ENCODE assay signal across 17 cellular contexts in genomic region chr6:155038527-155038926, GRCh38. TPM values are rescaled to one million over a fixed set of nuclear protein-coding genes. Genes with fewer than 3 reads are reported as not detected.
DNase-seq lines count a peak whose midpoint lies in the region; ATAC-seq, FAIRE-seq and TF ChIP-seq lines count a peak whose summit lies in the region.
"Had no signal": no experiment of that assay in that cellular context is flagged by ENCODE, and none has a peak within 500 bp of the region (broad histone marks: within the 10 kb centered on the region; RNA-seq: fewer than 3 reads in every experiment).

No MANE protein-coding gene starts in this region.

- intact Hi-C loops in Right ventricle myocardium inferior (cut with DNase I): no loop called here

- H3K4me1 Mint-ChIP-seq in WTC11 (peaks cover 64% of the 10 kb centered on the region), glutamatergic neuron (ENCODE audit: low read depth, unreplicated experiment) (peaks cover 56% of the 10 kb centered on the region), mesothelial cell of epicardium (peaks cover 14% of the 10 kb centered on the region)
- H3K4me1 Mint-ChIP-seq: CD4-positive, alpha-beta memory T cell had no signal

- peak overlapping the region; percentile 76; the same call in 1 of the 2 replicates for H3K27ac Mint-ChIP-seq in WTC11
- peak overlapping the region; percentile 94 for H3K27ac Mint-ChIP-seq in glutamatergic neuron (ENCODE audit: unreplicated experiment)
- H3K27ac Mint-ChIP-seq in mesothelial cell of epicardium: no peak overlapping the region
- H3K27ac Mint-ChIP-seq: CD4-positive, alpha-beta memory T cell had no signal

- H3K4me3 Mint-ChIP-seq in WTC11 (no peak overlapping the region), glutamatergic neuron (ENCODE audit: unreplicated experiment) (peak overlapping the region; percentile 53), mesothelial cell of epicardium (no peak overlapping the region)
- H3K4me3 Mint-ChIP-seq: CD4-positive, alpha-beta memory T cell had no signal

- 89 to 98% (median 90%) methylated on average over 2 of the region's 2 CpGs for WGBS in small intestine, 3 donors

- no peak for FAIRE-seq in small intestine (lab: Jason Lieb, UNC)
- FAIRE-seq: GM12891, GM18507 had no signal

- POLR2A ChIA-PET in HEK293 (lab: Yijun Ruan, JAX) (no interaction called here), WTC11 (lab: Charles Lee) (interaction anchor here (0.6 kb wide), 1 partner anchor 128 kb away, joined by 6 read pairs; no protein-coding TSS in a partner anchor)

- H3K4me3 ChIP-seq in HEK293 (ENCODE audit: low read depth, low read length): no peak overlapping the region
- no peak overlapping the region for H3K4me3 ChIP-seq in small intestine (ENCODE audit: low read depth in 1 of 2, low read length in 2 of 2)
- H3K4me3 ChIP-seq: HAP-1 had no signal

- no peak for TF ChIP-seq CTCF in HEK293 (tag by site-specific recombination; IDR thresholded peaks at IDR 0.05)
- TF ChIP-seq CTCF in WTC11 (IDR thresholded peaks at IDR 0.05): no peak
- no peak for TF ChIP-seq CTCF in glutamatergic neuron (IDR thresholded peaks at IDR 0.05; ENCODE audit: partially characterized antibody, unreplicated experiment)
- TF ChIP-seq CTCF in mesothelial cell of epicardium (IDR thresholded peaks at IDR 0.05; ENCODE audit: unreplicated experiment): no peak

- no peaks in the 10 kb centered on the region for H3K27me3 Mint-ChIP-seq in WTC11 (ENCODE audit: low read depth)
- peaks cover 10% of the 10 kb centered on the region for H3K27me3 Mint-ChIP-seq in glutamatergic neuron (ENCODE audit: unreplicated experiment)
- H3K27me3 Mint-ChIP-seq in mesothelial cell of epicardium (ENCODE audit: low read depth): no peaks in the 10 kb centered on the region

- H3K4me1 ChIP-seq in HEK293 (ENCODE audit: control insufficient read depth, insufficient read depth, low read length) (no peaks in the 10 kb centered on the region; the same call in none of the 2 replicates), small intestine (ENCODE audit: control insufficient read depth in 2 of 2, insufficient read depth in 1 of 2, low read depth in 1 of 2, low read length in 1 of 2) (no peaks in the 10 kb centered on the region)

- DNase-seq in WTC11 (ENCODE audit: low spot score) (no peak), glutamatergic neuron (no peak), mesothelial cell of epicardium (ENCODE audit: low spot score in 2 of 2, unreplicated experiment in 2 of 2) (no peak), small intestine (no peak), Right ventricle myocardium inferior (ENCODE audit: missing footprints) (no peak)
- DNase-seq: C1 segment of cervical spinal cord; Calu3; CD4-positive, alpha-beta memory T cell; COR-L47; DMS53; DMS79 treated with DMSO at 0.1 percent for 48 hours; GF-D8 had no signal

- no peak for ATAC-seq in WTC11
- no peak for ATAC-seq in GM21526 (IDR thresholded peaks at IDR 0.05; ENCODE audit: low FRiP score, unreplicated experiment)
- ATAC-seq in Right ventricle myocardium inferior: no peak

- H3K36me3 Mint-ChIP-seq in WTC11 (peaks cover 11% of the 10 kb centered on the region), glutamatergic neuron (ENCODE audit: unreplicated experiment) (peaks cover 4% of the 10 kb centered on the region), mesothelial cell of epicardium (peaks cover 3% of the 10 kb centered on the region)
- H3K36me3 Mint-ChIP-seq: CD4-positive, alpha-beta memory T cell had no signal

- H3K36me3 ChIP-seq in HEK293 (ENCODE audit: control insufficient read depth in 2 of 2, insufficient read depth in 1 of 2, low read length in 2 of 2) (no peaks in the 10 kb centered on the region), small intestine (ENCODE audit: control insufficient read depth in 2 of 2, insufficient read depth in 2 of 2, low read length in 2 of 2) (no peaks in the 10 kb centered on the region)
- H3K36me3 ChIP-seq: HAP-1 had no signal

- H3K9me3 Mint-ChIP-seq in WTC11 (peaks cover 9% of the 10 kb centered on the region), glutamatergic neuron (ENCODE audit: unreplicated experiment) (peaks cover 11% of the 10 kb centered on the region), mesothelial cell of epicardium (no peaks in the 10 kb centered on the region)

- CTCF ChIA-PET in HEK293 (lab: Yijun Ruan, JAX): no interaction called here
- CTCF ChIA-PET in WTC11 (lab: Charles Lee): interaction anchor here (2.3 kb wide), 1 partner anchor 114 kb away, joined by 6 read pairs; no protein-coding TSS in a partner anchor

- no peaks in the 10 kb centered on the region for H3K27me3 ChIP-seq in small intestine (ENCODE audit: control insufficient read depth in 2 of 2, insufficient read depth in 2 of 2, low read length in 2 of 2)

- H3K27ac ChIP-seq in HEK293 (ENCODE audit: extremely low read depth, low read depth, low read length) (no peak overlapping the region), small intestine (ENCODE audit: low read depth in 1 of 2, low read length in 1 of 2) (no peak overlapping the region)

- H3K9me3 ChIP-seq in HEK293 (ENCODE audit: control insufficient read depth, insufficient read depth, low read depth, low read length): no peaks in the 10 kb centered on the region
- no peaks in the 10 kb centered on the region for H3K9me3 ChIP-seq in small intestine (ENCODE audit: control insufficient read depth, low read depth)

TF ChIP-seq in HEK293, 187 proteins besides CTCF, POLR2A, EP300 and RAD21:
- TF ChIP-seq ZNF121 (tag by site-specific recombination; IDR thresholded peaks at IDR 0.05) (0 out of 2 replicates have a peak, but pooled peaks have one; percentile 39), ZNF248 (tag by site-specific recombination; IDR thresholded peaks at IDR 0.05) (no peak)

TF ChIP-seq in WTC11, 78 proteins besides CTCF, POLR2A, EP300 and RAD21 (continues in another document):
- TF ChIP-seq ZNF416 (CRISPR knock-in tag; IDR thresholded peaks at IDR 0.05) (no peak), AFF4 (CRISPR knock-in tag; IDR thresholded peaks at IDR 0.05; ENCODE audit: borderline replicate concordance) (no peak), JUN (CRISPR knock-in tag; IDR thresholded peaks at IDR 0.05) (no peak), MYBL2 (CRISPR knock-in tag; IDR thresholded peaks at IDR 0.05) (no peak), CBFB (CRISPR knock-in tag; IDR thresholded peaks at IDR 0.05; ENCODE audit: low read depth) (no peak), TEAD4 (CRISPR knock-in tag; IDR thresholded peaks at IDR 0.05) (no peak), PRRX2 (CRISPR knock-in tag; IDR thresholded peaks at IDR 0.05) (no peak)

RNA-seq across cellular contexts. Expression of gene TIAM2, which starts 43.4 kb away (rescaled TPM):
- total RNA-seq in WTC11 (2021) (15.1 to 19.2 TPM (median 16.9 TPM) in 3 replicates), glutamatergic neuron (ENCODE audit: unreplicated experiment) (113 TPM), mesothelial cell of epicardium (14.4 to 19.9 TPM (median 18.1 TPM) in 3 replicates), Right ventricle myocardium inferior (11.1 TPM)
- 10 to 100 TPM in 2 of 3 donors, 1 to 10 TPM in 1; 7.8 to 34.4 (median 19.2) TPM for polyA plus RNA-seq in small intestine

Comparison
In these comparisons a context has a peak if more than half of its experiments do, and no peak if none do; other contexts are left out.
1. Of the 8 proteins assayed by ChIP-seq in both HEK293 and WTC11: peak only in HEK293: none; only in WTC11: none; in both: ZNF121; in neither: 7.